Comparison of ENCODE assay signal across 18 cellular contexts in the genomic region with DNA sequence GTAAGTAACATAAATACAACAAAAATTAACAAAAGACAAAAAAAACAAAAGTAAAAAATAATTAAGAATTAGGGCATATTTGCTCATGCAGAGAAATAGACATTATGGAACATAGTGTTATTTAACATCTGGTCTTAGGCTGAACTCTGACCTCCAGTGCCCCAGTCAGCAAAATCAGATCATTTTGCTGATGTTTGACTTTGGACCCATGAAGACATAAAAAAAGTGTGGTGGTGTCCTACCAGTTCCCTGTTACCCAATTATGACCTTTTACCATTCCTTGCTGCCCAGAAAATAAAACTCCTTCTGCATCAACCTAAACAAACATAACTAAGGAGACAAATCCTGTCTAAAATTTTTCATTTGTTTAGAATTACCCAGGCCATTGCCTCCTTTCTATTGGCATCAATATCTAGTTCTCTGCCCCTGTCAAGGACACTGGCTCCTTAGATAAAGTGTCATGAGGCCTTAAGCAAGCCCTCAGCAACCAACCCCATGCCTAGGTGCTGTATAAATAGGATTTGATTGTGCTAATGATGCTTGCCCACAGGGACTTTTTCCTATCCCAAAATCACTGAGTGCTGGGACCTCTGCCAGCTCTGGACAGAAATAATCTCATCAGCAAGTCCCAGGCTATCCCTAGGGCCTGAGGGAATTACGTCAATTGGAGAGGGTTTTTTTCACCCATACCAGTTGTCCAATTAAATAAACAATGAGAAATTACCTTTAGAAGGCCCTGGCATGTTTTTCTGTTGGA.
DNase-seq lines count a peak whose midpoint lies in the region; ATAC-seq and TF ChIP-seq lines count a peak whose summit lies in the region.
"Had no signal": no experiment of that assay in that cellular context is flagged by ENCODE, and none has a peak within 500 bp of the region (broad histone marks: within the 10 kb centered on the region; RNA-seq: fewer than 3 reads in every experiment).

No MANE protein-coding gene starts in this region.

- H3K36me3 Mint-ChIP-seq in brain: peaks cover 47% of the 10 kb centered on the region
- H3K36me3 Mint-ChIP-seq in activated T-helper 17 cell treated with anti-CD3 and anti-CD28 coated beads, Interleukin-2, amount 50 U/mL, for 72 hours (ENCODE audit: low read depth): no peaks in the 10 kb centered on the region
- H3K36me3 Mint-ChIP-seq: immature natural killer cell had no signal

- no peak overlapping the region for H3K4me3 Mint-ChIP-seq in brain
- H3K4me3 Mint-ChIP-seq in activated T-helper 17 cell treated with anti-CD3 and anti-CD28 coated beads, Interleukin-2, amount 50 U/mL, for 72 hours: no peak overlapping the region
- H3K4me3 Mint-ChIP-seq: immature natural killer cell; T-helper 2 cell treated with Interferon-gamma antibody and Interleukin-4, amounts not matched to agents 5 μg/mL and 100 μg/mL, for 36 hours had no signal

- H3K9me3 Mint-ChIP-seq in brain: no peaks in the 10 kb centered on the region
- H3K9me3 Mint-ChIP-seq in activated T-helper 17 cell treated with anti-CD3 and anti-CD28 coated beads, Interleukin-2, amount 50 U/mL, for 72 hours: no peaks in the 10 kb centered on the region
- H3K9me3 Mint-ChIP-seq: T-helper 2 cell treated with Interferon-gamma antibody and Interleukin-4, amounts not matched to agents 5 μg/mL and 100 μg/mL, for 36 hours had no signal

- no peak for TF ChIP-seq CTCF in brain (conservative IDR thresholded peaks at IDR 0.05)

- H3K27me3 ChIP-seq in layer of hippocampus (ENCODE audit: control insufficient read depth, insufficient read depth, low read length): no peaks in the 10 kb centered on the region
- H3K27me3 ChIP-seq: sigmoid colon, transverse colon had no signal

- DNase-seq in NCI-H524 (lab: John Stamatoyannopoulos, UW): peak; percentile 24 to 55
- no peak for DNase-seq in NCI-H524 treated with DMSO at 0.1 percent for 48 hours (lab: John Stamatoyannopoulos, UW)
- DNase-seq in stimulated activated CD4-positive, alpha-beta T cell treated with anti-CD3 and anti-CD28 coated beads, Interleukin-1b, Interleukin-23, amount 100 ng/mL, for 48 hours: no peak
- DNase-seq in stimulated activated CD8-positive, alpha-beta memory T cell treated with anti-CD3 and anti-CD28 coated beads, Interleukin-4, amount 100 ng/mL, for 48 hours: no peak
- DNase-seq: ACHN; activated CD4-positive, alpha-beta T cell treated with anti-CD3 and anti-CD28 coated beads, Interleukin-2, amount 50 U/mL, for 48 hours; activated gamma-delta T cell treated with Interleukin-2 at 50 U/mL for 16 hours; cerebellar nuclear complex; GOT3; immature natural killer cell; sigmoid colon; transverse colon had no signal

- peaks cover 35% of the 10 kb centered on the region for H3K4me1 Mint-ChIP-seq in brain
- no peaks in the 10 kb centered on the region for H3K4me1 Mint-ChIP-seq in activated T-helper 17 cell treated with anti-CD3 and anti-CD28 coated beads, Interleukin-2, amount 50 U/mL, for 72 hours
- H3K4me1 Mint-ChIP-seq: immature natural killer cell had no signal

- no peak for ATAC-seq in activated T-helper 17 cell treated with anti-CD3 and anti-CD28 coated beads, Interleukin-2, amount 50 U/mL, for 72 hours (replicated peaks)
- ATAC-seq in HG03565 (IDR thresholded peaks at IDR 0.05; ENCODE audit: unreplicated experiment): no peak
- ATAC-seq: GM12878 had no signal

- peak overlapping the region; percentile 66 to 94 (median 86) for H3K27ac Mint-ChIP-seq in brain
- no peak overlapping the region for H3K27ac Mint-ChIP-seq in activated T-helper 17 cell treated with anti-CD3 and anti-CD28 coated beads, Interleukin-2, amount 50 U/mL, for 72 hours
- H3K27ac Mint-ChIP-seq: immature natural killer cell; T-helper 2 cell treated with Interferon-gamma antibody and Interleukin-4, amounts not matched to agents 5 μg/mL and 100 μg/mL, for 36 hours had no signal

- peak overlapping the region; percentile 2 for H3K27ac ChIP-seq in layer of hippocampus (ENCODE audit: low read depth, low read length)

- no peaks in the 10 kb centered on the region for H3K27me3 Mint-ChIP-seq in brain
- peaks cover 28% of the 10 kb centered on the region for H3K27me3 Mint-ChIP-seq in activated T-helper 17 cell treated with anti-CD3 and anti-CD28 coated beads, Interleukin-2, amount 50 U/mL, for 72 hours

Comparison
In these comparisons a context has a peak if more than half of its experiments do, and no peak if none do; other contexts are left out.
1. DNase-seq: peak in NCI-H524 (2 of 2); none in NCI-H524 treated with DMSO at 0.1 percent for 48 hours (single experiment), stimulated activated CD4-positive, alpha-beta T cell treated with anti-CD3 and anti-CD28 coated beads, Interleukin-1b, Interleukin-23, amount 100 ng/mL, for 48 hours (single experiment) and stimulated activated CD8-positive, alpha-beta memory T cell treated with anti-CD3 and anti-CD28 coated beads, Interleukin-4, amount 100 ng/mL, for 48 hours (single experiment).